In the genomic region with DNA sequence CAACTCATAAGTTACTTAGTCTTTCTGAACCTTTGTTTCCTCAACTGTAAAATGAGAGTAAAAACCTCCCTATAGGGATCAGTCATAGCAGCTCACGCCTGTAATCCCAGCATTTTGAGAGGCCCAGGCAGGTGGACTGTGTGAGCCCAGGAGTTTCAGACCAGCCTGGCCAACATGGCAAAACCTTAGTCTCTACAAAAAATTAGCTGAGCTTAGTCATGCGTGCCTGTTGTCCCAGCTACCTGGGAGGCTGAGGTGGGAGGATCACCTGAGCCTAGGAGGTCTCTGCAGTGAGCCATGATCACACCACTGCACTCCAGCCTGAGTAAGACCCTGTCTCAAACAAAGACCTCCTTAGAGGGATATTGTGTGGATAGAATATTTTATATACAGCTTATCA, we compare ENCODE assay signal across 17 cellular contexts. TPM values are rescaled to one million over a fixed set of nuclear protein-coding genes. Genes with fewer than 3 reads are reported as not detected.
DNase-seq lines count a peak whose midpoint lies in the region; ATAC-seq, FAIRE-seq and TF ChIP-seq lines count a peak whose summit lies in the region.
"Had no signal": no experiment of that assay in that cellular context is flagged by ENCODE, and none has a peak within 500 bp of the region (broad histone marks: within the 10 kb centered on the region; RNA-seq: fewer than 3 reads in every experiment).

No MANE protein-coding gene starts in this region.

- peaks cover 12% of the 10 kb centered on the region for H3K36me3 Mint-ChIP-seq in activated CD4-positive, alpha-beta T cell treated with anti-CD3 and anti-CD28 coated beads for 36 hours (ENCODE audit: low read depth)
- peaks cover 24% of the 10 kb centered on the region for H3K36me3 Mint-ChIP-seq in effector memory CD8-positive, alpha-beta T cell (ENCODE audit: insufficient read depth)

- no peak for FAIRE-seq in RCC 7860 (lab: Jason Lieb, UNC)
- FAIRE-seq: endometrium had no signal

- TF ChIP-seq POLR2A in sigmoid colon (IDR thresholded peaks at IDR 0.05): no peak

- no peaks in the 10 kb centered on the region for H3K9me2 ChIP-seq in Loucy (replicated peaks; ENCODE audit: low read depth, low read length)

- H3F3A ChIP-seq in Loucy (ENCODE audit: low read depth): no peaks in the 10 kb centered on the region

- 80 to 92% methylated on average over 2 of the region's 2 CpGs for WGBS in sigmoid colon, 2 donors

- H3K9me3 ChIP-seq in Loucy (ENCODE audit: insufficient read depth, low read depth, low read length) (no peaks in the 10 kb centered on the region), sigmoid colon (no peaks in the 10 kb centered on the region)
- H3K9me3 ChIP-seq: adrenal gland, gastrocnemius medialis had no signal

- peak overlapping the region; percentile 87 to 97 (median 93) for H3K27ac ChIP-seq in sigmoid colon
- H3K27ac ChIP-seq: adrenal gland, gastrocnemius medialis, SJSA1 had no signal

- TF ChIP-seq CTCF in Loucy (conservative IDR thresholded peaks at IDR 0.05; ENCODE audit: low read length) (no peak), sigmoid colon (IDR thresholded peaks at IDR 0.05) (no peak)

- peaks cover 4% of the 10 kb centered on the region for H3K9me3 Mint-ChIP-seq in activated CD4-positive, alpha-beta T cell treated with anti-CD3 and anti-CD28 coated beads for 36 hours (ENCODE audit: low read depth)
- H3K9me3 Mint-ChIP-seq in effector memory CD8-positive, alpha-beta T cell: peaks cover 0 to 5% of the 10 kb centered on the region in 2 donors
- H3K9me3 Mint-ChIP-seq: GM23338 had no signal

- H3K4me3 ChIP-seq in Loucy (ENCODE audit: low read length, poor library complexity, severe bottlenecking) (no peak overlapping the region), sigmoid colon (peak overlapping the region in 3 of 4 donors; percentile 74 to 89 (median 87))
- H3K4me3 ChIP-seq: gastrocnemius medialis, GM23338, SJSA1 had no signal

- H3K9ac ChIP-seq in Loucy (ENCODE audit: low read depth, low read length, poor library complexity, severe bottlenecking): no peak overlapping the region

- 0 out of 2 replicates have a peak overlapping the region, but pooled peaks have one; percentile 26 for H2AFZ ChIP-seq in Loucy (ENCODE audit: low read length)
- H2AFZ ChIP-seq: GM23338 had no signal

- H3K27ac Mint-ChIP-seq in activated CD4-positive, alpha-beta T cell treated with anti-CD3 and anti-CD28 coated beads for 36 hours: peak overlapping the region; percentile 26
- H3K27ac Mint-ChIP-seq in effector memory CD8-positive, alpha-beta T cell: peak overlapping the region; percentile 13 to 59
- H3K27ac Mint-ChIP-seq: GM23338 had no signal

- POLR2A ChIA-PET in activated CD4-positive, alpha-beta T cell treated with anti-CD3 and anti-CD28 coated beads for 36 hours (lab: Charles Lee): interaction anchor here (0.5 to 1.0 kb wide), 4 partner anchors 59 to 149 kb away, joined by 3 to 4 read pairs (median 3); a partner anchor contains a TSS

- no peak for ATAC-seq in activated CD4-positive, alpha-beta T cell treated with anti-CD3 and anti-CD28 coated beads for 36 hours
- no peak for ATAC-seq in effector memory CD8-positive, alpha-beta T cell (replicated peaks)
- ATAC-seq: gastrocnemius medialis, GM23338 had no signal

- no peak for TF ChIP-seq EP300 in sigmoid colon (IDR thresholded peaks at IDR 0.05)

- H3K4me3 Mint-ChIP-seq in activated CD4-positive, alpha-beta T cell treated with anti-CD3 and anti-CD28 coated beads for 36 hours: peak overlapping the region; percentile 98
- H3K4me3 Mint-ChIP-seq in effector memory CD8-positive, alpha-beta T cell: peak overlapping the region; percentile 93 to 97
- H3K4me3 Mint-ChIP-seq: GM23338 had no signal

- peaks cover 28% of the 10 kb centered on the region for H3K4me1 Mint-ChIP-seq in activated CD4-positive, alpha-beta T cell treated with anti-CD3 and anti-CD28 coated beads for 36 hours
- peaks cover 24 to 34% of the 10 kb centered on the region in 2 donors for H3K4me1 Mint-ChIP-seq in effector memory CD8-positive, alpha-beta T cell (ENCODE audit: low read depth in 2 of 2)

- H3K36me3 ChIP-seq in Loucy (ENCODE audit: insufficient read depth, low read length) (no peaks in the 10 kb centered on the region), sigmoid colon (peaks cover 0 to 23% (median 4%) of the 10 kb centered on the region in 4 donors)
- H3K36me3 ChIP-seq: adrenal gland, SJSA1 had no signal

- intact Hi-C loops in activated CD4-positive, alpha-beta T cell treated with anti-CD3 and anti-CD28 coated beads for 36 hours (cut with DNase I, micrococcal nuclease): no loop called here
- intact Hi-C loops in sigmoid colon (cut with DNase I): no loop called here

- no peaks in the 10 kb centered on the region for H3K27me3 Mint-ChIP-seq in activated CD4-positive, alpha-beta T cell treated with anti-CD3 and anti-CD28 coated beads for 36 hours
- no peaks in the 10 kb centered on the region for H3K27me3 Mint-ChIP-seq in effector memory CD8-positive, alpha-beta T cell

- CTCF ChIA-PET in activated CD4-positive, alpha-beta T cell treated with anti-CD3 and anti-CD28 coated beads for 36 hours (lab: Charles Lee): interaction anchor here (0.6 to 3.2 kb wide), 14 partner anchors 9 to 131 kb away, joined by 3 to 14 read pairs (median 4); no protein-coding TSS in a partner anchor

- H3K4me2 ChIP-seq in Loucy (ENCODE audit: low read depth, low read length, poor library complexity, severe bottlenecking): no peak overlapping the region
- H3K4me2 ChIP-seq: GM23338 had no signal

- peaks cover 8% of the 10 kb centered on the region for H3K4me1 ChIP-seq in Loucy (ENCODE audit: insufficient read depth, low read length, poor library complexity, severe bottlenecking)
- H3K4me1 ChIP-seq in sigmoid colon: peaks cover 0 to 20% (median 6%) of the 10 kb centered on the region in 4 donors

- H4K20me1 ChIP-seq in Loucy (ENCODE audit: insufficient read depth, low read length, poor library complexity, severe bottlenecking): no peaks in the 10 kb centered on the region

- H3K27me3 ChIP-seq in Loucy (ENCODE audit: insufficient read depth, low read length, poor library complexity, severe bottlenecking) (peaks cover 10% of the 10 kb centered on the region), sigmoid colon (no peaks in the 10 kb centered on the region)
- H3K27me3 ChIP-seq: adrenal gland, gastrocnemius medialis, SJSA1 had no signal

- no peaks in the 10 kb centered on the region for H3K79me2 ChIP-seq in Loucy (ENCODE audit: insufficient read depth, low read length)

- peak; percentile 27 for DNase-seq in activated CD4-positive, alpha-beta T cell treated with anti-CD3 and anti-CD28 coated beads for 36 hours
- DNase-seq in activated CD4-positive, alpha-beta T cell treated with anti-CD3 and anti-CD28 coated beads, Interleukin-2, amount 50 U/mL, for 4 hours: no peak
- no peak for DNase-seq in effector memory CD8-positive, alpha-beta T cell
- DNase-seq in sigmoid colon (no peak), RCC 7860 (ENCODE audit: low spot score) (no peak), NCI-H2081 treated with DMSO at 0.1 percent for 48 hours (lab: John Stamatoyannopoulos, UW) (no peak), NCI-H2227 treated with DMSO at 0.1 percent for 48 hours (lab: John Stamatoyannopoulos, UW) (no peak)
- DNase-seq: adrenal gland; central memory CD4-positive, alpha-beta T cell; gastrocnemius medialis; mammary epithelial cell; NCI-H1694 treated with DMSO at 0.1 percent for 48 hours; NCI-H524 had no signal

RNA-seq across cellular contexts. Expression of a gene that starts 2.3 kb away (rescaled TPM):
- total RNA-seq in activated CD4-positive, alpha-beta T cell treated with anti-CD3 and anti-CD28 coated beads for 36 hours: 10 to 100 TPM in 1 of 2 experiments, 1 to 10 TPM in 1; 8.6 to 11.3 TPM
- 10 to 100 TPM; 19.1 to 28.9 (median 22.7) TPM for total RNA-seq in sigmoid colon
- 1 to 10 TPM in 1 of 3 donors, under 1 TPM in 2; under 0.01 to 4.1 (median 0.69) TPM for polyA plus RNA-seq in sigmoid colon
